In the genomic region with DNA sequence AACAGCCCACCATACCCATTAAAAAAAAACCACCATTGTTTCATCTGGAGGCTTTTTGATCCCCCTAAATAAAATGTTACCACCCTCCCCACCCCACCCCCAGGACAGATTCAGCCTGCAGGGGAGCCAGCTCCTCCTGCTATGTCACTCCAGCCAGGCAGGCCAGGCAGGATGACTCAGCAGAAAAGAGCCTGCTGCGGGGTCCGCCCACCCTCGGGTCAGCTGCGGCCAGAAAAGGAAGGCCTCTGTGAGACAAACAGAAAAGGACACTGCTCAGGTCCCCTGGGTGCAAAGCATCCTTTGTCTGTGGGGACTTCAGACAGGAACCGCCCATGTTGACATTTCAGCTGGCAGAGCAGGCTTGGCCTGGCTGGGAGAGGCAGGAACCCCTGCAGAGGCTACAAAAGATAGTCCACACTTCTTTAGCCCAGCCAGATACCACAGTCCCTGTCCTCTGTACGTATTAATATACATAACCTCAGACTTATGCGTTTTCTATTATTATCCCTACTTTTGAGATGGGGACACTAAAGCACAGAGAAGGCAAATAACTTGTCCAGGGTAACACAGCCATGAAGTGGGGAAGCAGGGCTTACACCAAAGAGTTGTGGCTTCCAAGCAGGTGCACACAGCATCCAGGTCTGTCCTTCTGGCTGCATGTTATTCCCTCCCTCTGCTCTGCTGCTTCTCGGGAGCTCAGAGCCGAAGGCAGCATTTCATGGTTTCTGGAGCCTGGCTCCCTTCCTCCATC, we compare ENCODE assay signal across 8 cellular contexts.
DNase-seq lines count a peak whose midpoint lies in the region; ATAC-seq, FAIRE-seq and TF ChIP-seq lines count a peak whose summit lies in the region.

No MANE protein-coding gene starts in this region.

- H3K4me3 Mint-ChIP-seq in brain: peak overlapping the region in 1 of 5 experiments; percentile 37
- no peak overlapping the region for H3K4me3 Mint-ChIP-seq in stimulated activated effector memory CD8-positive, alpha-beta T cell treated with anti-CD3 and anti-CD28 coated beads, Interleukin-12 subunit alpha, Interleukin-12 subunit beta, amount 100 ng/mL, for 72 hours

- H3K4me1 Mint-ChIP-seq in brain: peaks cover 42% of the 10 kb centered on the region
- H3K4me1 Mint-ChIP-seq in stimulated activated effector memory CD8-positive, alpha-beta T cell treated with anti-CD3 and anti-CD28 coated beads, Interleukin-12 subunit alpha, Interleukin-12 subunit beta, amount 100 ng/mL, for 72 hours: no peaks in the 10 kb centered on the region

- no peak for FAIRE-seq in GM12891 (lab: Jason Lieb, UNC)

- no peaks in the 10 kb centered on the region for H3K36me3 ChIP-seq in iPS-20b (ENCODE audit: insufficient read depth, low read depth, low read length)

- peak overlapping the region; percentile 24 to 91 (median 86) for H3K27ac Mint-ChIP-seq in brain
- no peak overlapping the region for H3K27ac Mint-ChIP-seq in stimulated activated effector memory CD8-positive, alpha-beta T cell treated with anti-CD3 and anti-CD28 coated beads, Interleukin-12 subunit alpha, Interleukin-12 subunit beta, amount 100 ng/mL, for 72 hours

- H3K27me3 ChIP-seq in iPS-20b (ENCODE audit: insufficient read depth, low read length): no peaks in the 10 kb centered on the region

- DNase-seq in A172 (ENCODE audit: low spot score) (peak; percentile 72), NCI-H1930 (lab: John Stamatoyannopoulos, UW) (peak; percentile 33 to 55), GM12891 (ENCODE audit: insufficient read length, low spot score) (no peak)
- DNase-seq in stimulated activated effector memory CD8-positive, alpha-beta T cell treated with anti-CD3 and anti-CD28 coated beads, Interleukin-12 subunit alpha, Interleukin-12 subunit beta, amount 100 ng/mL, for 72 hours (ENCODE audit: low spot score in 2 of 2): no peak

- ATAC-seq in GM18867 (IDR thresholded peaks at IDR 0.05; ENCODE audit: unreplicated experiment) (peak; percentile 82), HG02943 (IDR thresholded peaks at IDR 0.05; ENCODE audit: low read depth, unreplicated experiment) (peak; percentile 95)
- peak; percentile 23 for ATAC-seq in stimulated activated effector memory CD8-positive, alpha-beta T cell treated with anti-CD3 and anti-CD28 coated beads, Interleukin-12 subunit alpha, Interleukin-12 subunit beta, amount 100 ng/mL, for 72 hours

- no peak for TF ChIP-seq POLR2A in GM12891 (IDR thresholded peaks at IDR 0.05; ENCODE audit: low read depth, low read length)

- no peak for TF ChIP-seq CTCF in brain (conservative IDR thresholded peaks at IDR 0.05)

- H3K4me3 ChIP-seq in iPS-20b (ENCODE audit: low read length): no peak overlapping the region

- no peaks in the 10 kb centered on the region for H3K9me3 ChIP-seq in iPS-20b (ENCODE audit: insufficient read depth, low read depth, low read length)

- H3K36me3 Mint-ChIP-seq in brain: no peaks in the 10 kb centered on the region
- no peaks in the 10 kb centered on the region for H3K36me3 Mint-ChIP-seq in stimulated activated effector memory CD8-positive, alpha-beta T cell treated with anti-CD3 and anti-CD28 coated beads, Interleukin-12 subunit alpha, Interleukin-12 subunit beta, amount 100 ng/mL, for 72 hours

- peaks cover 0 to 3% (median 0%) of the 10 kb centered on the region in 5 experiments for H3K9me3 Mint-ChIP-seq in brain
- H3K9me3 Mint-ChIP-seq in stimulated activated effector memory CD8-positive, alpha-beta T cell treated with anti-CD3 and anti-CD28 coated beads, Interleukin-12 subunit alpha, Interleukin-12 subunit beta, amount 100 ng/mL, for 72 hours: peaks cover 3% of the 10 kb centered on the region

- peaks cover 22% of the 10 kb centered on the region for H3K4me1 ChIP-seq in iPS-20b (ENCODE audit: insufficient read depth, low read length)

- H3K27me3 Mint-ChIP-seq in brain: peaks cover 2% of the 10 kb centered on the region

- H3K27ac ChIP-seq in iPS-20b (ENCODE audit: low read length): no peak overlapping the region

- H3K9ac ChIP-seq in iPS-20b (ENCODE audit: low read depth, low read length): peak overlapping the region; percentile 56; the same call in 1 of the 2 replicates

TF ChIP-seq in GM12891, 5 proteins besides CTCF, POLR2A, EP300 and RAD21:
- TF ChIP-seq SPI1 (IDR thresholded peaks at IDR 0.05; ENCODE audit: low read depth, low read length): no peak
- no peak for TF ChIP-seq POLR2AphosphoS5 (IDR thresholded peaks at IDR 0.05; ENCODE audit: low read depth, low read length)
- no peak for TF ChIP-seq PAX5 (IDR thresholded peaks at IDR 0.05; ENCODE audit: insufficient read depth, low read length, severe bottlenecking)
- TF ChIP-seq TAF1 (IDR thresholded peaks at IDR 0.05; ENCODE audit: low read depth, low read length): no peak
- TF ChIP-seq POU2F2 (IDR thresholded peaks at IDR 0.05; ENCODE audit: low read depth, low read length): no peak
TF ChIP-seq in GM12891: peak in this region for 0.

Comparison
In these comparisons a context has a peak if more than half of its experiments do, and no peak if none do; other contexts are left out.
1. DNase-seq: peak in A172 (single experiment) and NCI-H1930 (2 of 2); none in stimulated activated effector memory CD8-positive, alpha-beta T cell treated with anti-CD3 and anti-CD28 coated beads, Interleukin-12 subunit alpha, Interleukin-12 subunit beta, amount 100 ng/mL, for 72 hours (0 of 2) and GM12891 (single experiment).
2. ATAC-seq: peak in every context shown above with its lines; median percentile 95 in HG02943; 82 in GM18867; 23 in stimulated activated effector memory CD8-positive, alpha-beta T cell treated with anti-CD3 and anti-CD28 coated beads, Interleukin-12 subunit alpha, Interleukin-12 subunit beta, amount 100 ng/mL, for 72 hours.